Comparison of ENCODE assay signal across 8 cellular contexts in the genomic region with DNA sequence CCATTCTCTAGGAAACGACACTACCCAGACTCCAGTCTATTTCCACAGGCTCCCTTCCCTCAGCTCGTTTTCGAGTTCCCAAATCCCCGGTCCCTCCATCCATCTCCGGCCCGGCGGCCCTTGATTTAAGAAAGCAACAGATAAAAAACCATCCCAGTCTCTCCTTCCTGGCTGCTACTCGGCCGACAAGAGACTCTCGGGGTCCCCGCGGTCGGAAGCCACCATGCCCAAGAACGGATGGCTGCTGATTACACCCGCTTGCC. TPM values are rescaled to one million over a fixed set of nuclear protein-coding genes. Genes with fewer than 3 reads are reported as not detected.
DNase-seq lines count a peak whose midpoint lies in the region; ATAC-seq and TF ChIP-seq lines count a peak whose summit lies in the region.

No MANE protein-coding gene starts in this region.

- intact Hi-C loops in PC-3 (cut with micrococcal nuclease): loop anchor here (1.0 kb wide), 1 partner anchor 53 kb away; no protein-coding TSS in a partner anchor

- peaks cover 27% of the 10 kb centered on the region for H3K4me1 ChIP-seq in PC-3 (ENCODE audit: insufficient read depth, low read length)

- ATAC-seq in PC-3: no peak
- no peak for ATAC-seq in GM18873 (IDR thresholded peaks at IDR 0.05; ENCODE audit: low FRiP score, unreplicated experiment)

- no peaks in the 10 kb centered on the region for H3K9me3 ChIP-seq in PC-3 (ENCODE audit: low read length)

- H4K20me1 ChIP-seq in PC-3 (ENCODE audit: low read length): peaks cover 23% of the 10 kb centered on the region

- CTCF ChIA-PET in PC-3 (lab: Charles Lee): no interaction called here

- H3K4me1 Mint-ChIP-seq in progenitor cell of endocrine pancreas (ENCODE audit: low read depth): peaks cover 22% of the 10 kb centered on the region

- H2AFZ ChIP-seq in PC-3 (ENCODE audit: low read length): peak overlapping the region; percentile 55

- H3K9me2 ChIP-seq in PC-3 (replicated peaks; ENCODE audit: low read length): no peaks in the 10 kb centered on the region

- peak overlapping the region; percentile 99 for H3K4me2 ChIP-seq in PC-3 (ENCODE audit: low read length)

- no peaks in the 10 kb centered on the region for H3F3A ChIP-seq in PC-3 (ENCODE audit: low read length, unreplicated experiment)

- no peaks in the 10 kb centered on the region for H3K9me3 Mint-ChIP-seq in progenitor cell of endocrine pancreas (ENCODE audit: low read depth)

- peak overlapping the region; percentile 99 for H3K27ac Mint-ChIP-seq in progenitor cell of endocrine pancreas

- H3K9ac ChIP-seq in PC-3 (ENCODE audit: low read length): peak overlapping the region; percentile 98

- POLR2A ChIA-PET in PC-3 (lab: Charles Lee; ENCODE audit: unreplicated experiment): interaction anchor here (0.7 kb wide), 1 partner anchor 87 kb away, joined by 4 read pairs; no protein-coding TSS in a partner anchor

- H3K36me3 ChIP-seq in PC-3 (ENCODE audit: low read depth, low read length): peaks cover 42% of the 10 kb centered on the region

- no peaks in the 10 kb centered on the region for H3K27me3 ChIP-seq in PC-3 (ENCODE audit: low read length)

- H3K27ac ChIP-seq in PC-3 (ENCODE audit: low read length): peak overlapping the region; percentile 39

- H3K4me3 Mint-ChIP-seq in progenitor cell of endocrine pancreas (ENCODE audit: low read depth): peak overlapping the region; percentile 100

- H3K79me2 ChIP-seq in PC-3 (ENCODE audit: low read length): peaks cover 47% of the 10 kb centered on the region

- no TSS peak for BruUV-seq in PC-3 (replicated peaks; lab: Mats Ljungman, UMichigan)

- TF ChIP-seq CTCF in GM12875 (IDR thresholded peaks at IDR 0.05; ENCODE audit: borderline replicate concordance, insufficient read depth, low read depth, low read length) (no peak), PC-3 (conservative IDR thresholded peaks at IDR 0.05; ENCODE audit: low read depth, low read length) (no peak), fibroblast of mammary gland (conservative IDR thresholded peaks at IDR 0.05; ENCODE audit: control insufficient read depth, insufficient read depth, low read depth, low read length) (no peak), progenitor cell of endocrine pancreas (IDR thresholded peaks at IDR 0.05; ENCODE audit: unreplicated experiment) (no peak)

- H3K36me3 Mint-ChIP-seq in progenitor cell of endocrine pancreas (ENCODE audit: insufficient read depth): peaks cover 28% of the 10 kb centered on the region

- peak overlapping the region; percentile 83 for H3K4me3 ChIP-seq in GM12875 (ENCODE audit: low read depth, low read length)
- H3K4me3 ChIP-seq in PC-3 (ENCODE audit: low read length): peak overlapping the region; percentile 96
- peak overlapping the region; percentile 97 for H3K4me3 ChIP-seq in fibroblast of mammary gland (ENCODE audit: control insufficient read depth, low read depth, low read length)

- no peaks in the 10 kb centered on the region for H3K27me3 Mint-ChIP-seq in progenitor cell of endocrine pancreas

- DNase-seq in PC-3: no peak
- no peak for DNase-seq in fibroblast of mammary gland (ENCODE audit: low read depth)
- no peak for DNase-seq in progenitor cell of endocrine pancreas (ENCODE audit: low spot score, unreplicated experiment)
- no peak for DNase-seq in NCI-H226
- DNase-seq in NCI-H128 (lab: John Stamatoyannopoulos, UW; ENCODE audit: unreplicated experiment): no peak
- no peak for DNase-seq in NCI-H2029 treated with DMSO at 0.1 percent for 48 hours (lab: John Stamatoyannopoulos, UW)

RNA-seq across cellular contexts. Expression of gene RPL26, which starts 0.2 kb away (rescaled TPM):
- total RNA-seq in PC-3 (2014; rRNA removed): 1,030 and 1,369 TPM in 2 replicates
- 1,699 and 1,778 TPM in 2 replicates for total RNA-seq in progenitor cell of endocrine pancreas

RNA-seq across cellular contexts. Expression of gene RNF222, which starts 14.8 kb away (rescaled TPM):
- total RNA-seq in PC-3 (2014; rRNA removed) (0.07 TPM in 1 of 2 replicates, not detected in the other), progenitor cell of endocrine pancreas (not detected in 2 replicates)

RNA-seq across cellular contexts. Expression of gene ODF4, which starts 43.2 kb away (rescaled TPM):
- total RNA-seq in PC-3 (2014; rRNA removed): not detected in 2 replicates
- total RNA-seq in progenitor cell of endocrine pancreas: not detected in 2 replicates

RNA-seq across cellular contexts. Expression of gene NDEL1, which starts 52.9 kb away (rescaled TPM):
- total RNA-seq in PC-3 (2014; rRNA removed): 32.7 and 46.7 TPM in 2 replicates
- total RNA-seq in progenitor cell of endocrine pancreas: 30.5 and 40.5 TPM in 2 replicates
